Comparison of ENCODE assay signal across 3 cellular contexts in the genomic region with DNA sequence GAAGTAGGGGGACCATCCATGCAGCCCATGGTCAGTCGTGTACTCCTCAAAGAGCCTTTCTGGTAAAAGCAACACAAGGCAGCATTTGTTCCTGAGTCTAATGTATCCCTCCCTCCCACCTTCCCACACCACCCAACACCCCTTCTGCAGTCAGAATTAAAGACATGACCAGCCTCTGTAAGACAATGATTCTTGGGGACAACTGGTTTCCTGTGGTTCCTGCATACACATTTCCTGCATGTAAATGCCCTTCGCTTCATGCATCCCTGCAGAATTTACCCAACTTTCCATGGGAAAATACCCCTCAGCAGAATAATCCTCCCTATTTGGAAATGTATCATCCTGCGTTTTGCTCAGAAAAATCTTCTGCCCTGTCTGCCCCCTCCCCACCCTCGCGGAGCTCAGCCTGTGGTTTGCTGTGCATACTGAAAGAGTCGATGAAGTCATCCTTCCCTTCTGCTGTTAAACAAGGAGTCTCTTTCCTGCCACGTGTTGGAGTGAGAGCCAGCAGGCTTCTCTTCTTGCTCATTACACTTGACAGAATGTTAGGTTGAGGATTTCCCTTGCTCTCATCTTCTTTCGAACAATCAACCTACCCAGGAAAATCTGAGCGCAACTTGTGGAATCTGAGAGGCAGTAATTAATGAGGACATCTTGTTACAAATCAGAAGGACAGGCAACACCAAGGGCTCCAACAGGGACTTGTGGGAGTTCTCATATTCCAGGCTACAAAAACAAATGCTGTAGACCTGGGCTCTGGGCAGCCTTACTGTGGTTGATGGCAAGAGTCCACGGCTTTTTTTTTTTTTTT.
TF ChIP-seq lines count a peak whose summit lies in the region.

No MANE protein-coding gene starts in this region.

TF ChIP-seq in GM12891, 5 proteins besides CTCF, POLR2A, EP300 and RAD21:
- no peak for TF ChIP-seq PAX5 (IDR thresholded peaks at IDR 0.05; ENCODE audit: insufficient read depth, low read length, severe bottlenecking)
- TF ChIP-seq SPI1 (IDR thresholded peaks at IDR 0.05; ENCODE audit: low read depth, low read length), result no peak
- no peak for TF ChIP-seq TAF1 (IDR thresholded peaks at IDR 0.05; ENCODE audit: low read depth, low read length)
- TF ChIP-seq POLR2AphosphoS5 (IDR thresholded peaks at IDR 0.05; ENCODE audit: low read depth, low read length), result no peak
- TF ChIP-seq POU2F2 (IDR thresholded peaks at IDR 0.05; ENCODE audit: low read depth, low read length), result no peak

TF ChIP-seq in HCT116, 20 proteins besides CTCF, POLR2A, EP300 and RAD21:
- TF ChIP-seq CBX3 (IDR thresholded peaks at IDR 0.05; ENCODE audit: low read depth), result no peak
- TF ChIP-seq, protein P1, sequence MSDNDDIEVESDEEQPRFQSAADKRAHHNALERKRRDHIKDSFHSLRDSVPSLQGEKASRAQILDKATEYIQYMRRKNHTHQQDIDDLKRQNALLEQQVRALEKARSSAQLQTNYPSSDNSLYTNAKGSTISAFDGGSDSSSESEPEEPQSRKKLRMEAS (IDR thresholded peaks at IDR 0.05), result 0 out of 2 replicates have a peak, but pooled peaks have one; percentile 17

TF ChIP-seq in GM12878, 131 proteins besides CTCF, POLR2A, EP300 and RAD21 (continues in another document):
- TF ChIP-seq NR2C1 (IDR thresholded peaks at IDR 0.05) (no peak), SRF (IDR thresholded peaks at IDR 0.05; ENCODE audit: low read depth in 2 of 2, low read length in 2 of 2) (peak in 1 of 2 experiments; percentile 62; a peak in 1 of 4 replicates), BHLHE40 (IDR thresholded peaks at IDR 0.05; ENCODE audit: borderline replicate concordance in 1 of 2, low read depth in 2 of 2, low read length in 1 of 2) (no peak), ZNF24 (IDR thresholded peaks at IDR 0.05) (no peak), CHD2 (IDR thresholded peaks at IDR 0.05; ENCODE audit: borderline replicate concordance, low read depth, low read length) (no peak), ZNF274 (IDR thresholded peaks at IDR 0.05; ENCODE audit: insufficient read depth, insufficient read length) (no peak), USF2 (IDR thresholded peaks at IDR 0.05; ENCODE audit: borderline replicate concordance, low read depth, low read length) (peak; percentile 17; the same call in 1 of the 2 replicates), RUNX3 (IDR thresholded peaks at IDR 0.05; ENCODE audit: low read length) (peak; percentile 79), BMI1 (IDR thresholded peaks at IDR 0.05; ENCODE audit: borderline replicate concordance) (no peak), HDAC2 (IDR thresholded peaks at IDR 0.05) (no peak), MTA2 (IDR thresholded peaks at IDR 0.05; ENCODE audit: low read depth) (no peak), MEF2B (IDR thresholded peaks at IDR 0.05; ENCODE audit: partially characterized antibody, poor library complexity, severe bottlenecking) (no peak), IKZF1 (conservative IDR thresholded peaks at IDR 0.05) (0 out of 2 replicates have a peak, but pooled peaks have one; percentile 18), SUZ12 (IDR thresholded peaks at IDR 0.05; ENCODE audit: unreplicated experiment) (no peak), SMAD1 (IDR thresholded peaks at IDR 0.05; ENCODE audit: low read depth, partially characterized antibody) (no peak), HSF1 (IDR thresholded peaks at IDR 0.05; ENCODE audit: low read depth, low read length) (no peak), RAD51 (IDR thresholded peaks at IDR 0.05) (peak; percentile 21; the same call in 1 of the 2 replicates), ZNF384 (IDR thresholded peaks at IDR 0.05; ENCODE audit: borderline replicate concordance, low read depth, low read length) (no peak), CEBPB (IDR thresholded peaks at IDR 0.05; ENCODE audit: borderline replicate concordance in 1 of 2, low read depth in 2 of 2, low read length in 2 of 2) (no peak), SUPT20H (IDR thresholded peaks at IDR 0.05; ENCODE audit: borderline replicate concordance, control insufficient read depth, low read depth, low read length) (no peak), SPI1 (IDR thresholded peaks at IDR 0.05; ENCODE audit: borderline replicate concordance, insufficient read depth, low read depth, low read length) (no peak), HDAC6 (IDR thresholded peaks at IDR 0.05; ENCODE audit: unreplicated experiment) (no peak), SMARCA5 (IDR thresholded peaks at IDR 0.05) (no peak), PKNOX1 (IDR thresholded peaks at IDR 0.05) (no peak), NKRF (conservative IDR thresholded peaks at IDR 0.05) (no peak), ATF7 (IDR thresholded peaks at IDR 0.05; ENCODE audit: low read depth) (peak; percentile 73), ZNF217 (IDR thresholded peaks at IDR 0.05) (no peak), GATAD2B (conservative IDR thresholded peaks at IDR 0.05; ENCODE audit: low read depth) (no peak), SIX5 (IDR thresholded peaks at IDR 0.05; ENCODE audit: low read depth, low read length, severe bottlenecking) (no peak), TCF12 (IDR thresholded peaks at IDR 0.05; ENCODE audit: low read depth, low read length) (no peak)
- TF ChIP-seq, protein P2, sequence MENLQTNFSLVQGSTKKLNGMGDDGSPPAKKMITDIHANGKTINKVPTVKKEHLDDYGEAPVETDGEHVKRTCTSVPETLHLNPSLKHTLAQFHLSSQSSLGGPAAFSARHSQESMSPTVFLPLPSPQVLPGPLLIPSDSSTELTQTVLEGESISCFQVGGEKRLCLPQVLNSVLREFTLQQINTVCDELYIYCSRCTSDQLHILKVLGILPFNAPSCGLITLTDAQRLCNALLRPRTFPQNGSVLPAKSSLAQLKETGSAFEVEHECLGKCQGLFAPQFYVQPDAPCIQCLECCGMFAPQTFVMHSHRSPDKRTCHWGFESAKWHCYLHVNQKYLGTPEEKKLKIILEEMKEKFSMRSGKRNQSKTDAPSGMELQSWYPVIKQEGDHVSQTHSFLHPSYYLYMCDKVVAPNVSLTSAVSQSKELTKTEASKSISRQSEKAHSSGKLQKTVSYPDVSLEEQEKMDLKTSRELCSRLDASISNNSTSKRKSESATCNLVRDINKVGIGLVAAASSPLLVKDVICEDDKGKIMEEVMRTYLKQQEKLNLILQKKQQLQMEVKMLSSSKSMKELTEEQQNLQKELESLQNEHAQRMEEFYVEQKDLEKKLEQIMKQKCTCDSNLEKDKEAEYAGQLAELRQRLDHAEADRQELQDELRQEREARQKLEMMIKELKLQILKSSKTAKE (IDR thresholded peaks at IDR 0.05; ENCODE audit: low read depth, poor library complexity, severe bottlenecking), result no peak
- TF ChIP-seq, protein P1 (IDR thresholded peaks at IDR 0.05; ENCODE audit: low read depth, low read length), result peak; percentile 42; the same call in 1 of the 2 replicates
- TF ChIP-seq, protein P3, sequence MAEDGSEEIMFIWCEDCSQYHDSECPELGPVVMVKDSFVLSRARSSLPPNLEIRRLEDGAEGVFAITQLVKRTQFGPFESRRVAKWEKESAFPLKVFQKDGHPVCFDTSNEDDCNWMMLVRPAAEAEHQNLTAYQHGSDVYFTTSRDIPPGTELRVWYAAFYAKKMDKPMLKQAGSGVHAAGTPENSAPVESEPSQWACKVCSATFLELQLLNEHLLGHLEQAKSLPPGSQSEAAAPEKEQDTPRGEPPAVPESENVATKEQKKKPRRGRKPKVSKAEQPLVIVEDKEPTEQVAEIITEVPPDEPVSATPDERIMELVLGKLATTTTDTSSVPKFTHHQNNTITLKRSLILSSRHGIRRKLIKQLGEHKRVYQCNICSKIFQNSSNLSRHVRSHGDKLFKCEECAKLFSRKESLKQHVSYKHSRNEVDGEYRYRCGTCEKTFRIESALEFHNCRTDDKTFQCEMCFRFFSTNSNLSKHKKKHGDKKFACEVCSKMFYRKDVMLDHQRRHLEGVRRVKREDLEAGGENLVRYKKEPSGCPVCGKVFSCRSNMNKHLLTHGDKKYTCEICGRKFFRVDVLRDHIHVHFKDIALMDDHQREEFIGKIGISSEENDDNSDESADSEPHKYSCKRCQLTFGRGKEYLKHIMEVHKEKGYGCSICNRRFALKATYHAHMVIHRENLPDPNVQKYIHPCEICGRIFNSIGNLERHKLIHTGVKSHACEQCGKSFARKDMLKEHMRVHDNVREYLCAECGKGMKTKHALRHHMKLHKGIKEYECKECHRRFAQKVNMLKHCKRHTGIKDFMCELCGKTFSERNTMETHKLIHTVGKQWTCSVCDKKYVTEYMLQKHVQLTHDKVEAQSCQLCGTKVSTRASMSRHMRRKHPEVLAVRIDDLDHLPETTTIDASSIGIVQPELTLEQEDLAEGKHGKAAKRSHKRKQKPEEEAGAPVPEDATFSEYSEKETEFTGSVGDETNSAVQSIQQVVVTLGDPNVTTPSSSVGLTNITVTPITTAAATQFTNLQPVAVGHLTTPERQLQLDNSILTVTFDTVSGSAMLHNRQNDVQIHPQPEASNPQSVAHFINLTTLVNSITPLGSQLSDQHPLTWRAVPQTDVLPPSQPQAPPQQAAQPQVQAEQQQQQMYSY (CRISPR knock-in tag; IDR thresholded peaks at IDR 0.05), result no peak
- TF ChIP-seq, protein P4, sequence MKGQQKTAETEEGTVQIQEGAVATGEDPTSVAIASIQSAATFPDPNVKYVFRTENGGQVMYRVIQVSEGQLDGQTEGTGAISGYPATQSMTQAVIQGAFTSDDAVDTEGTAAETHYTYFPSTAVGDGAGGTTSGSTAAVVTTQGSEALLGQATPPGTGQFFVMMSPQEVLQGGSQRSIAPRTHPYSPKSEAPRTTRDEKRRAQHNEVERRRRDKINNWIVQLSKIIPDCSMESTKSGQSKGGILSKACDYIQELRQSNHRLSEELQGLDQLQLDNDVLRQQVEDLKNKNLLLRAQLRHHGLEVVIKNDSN (IDR thresholded peaks at IDR 0.05; ENCODE audit: borderline replicate concordance, extremely low read length, insufficient read depth, low read depth, low read length), result peak; percentile 10
- TF ChIP-seq, protein P5, sequence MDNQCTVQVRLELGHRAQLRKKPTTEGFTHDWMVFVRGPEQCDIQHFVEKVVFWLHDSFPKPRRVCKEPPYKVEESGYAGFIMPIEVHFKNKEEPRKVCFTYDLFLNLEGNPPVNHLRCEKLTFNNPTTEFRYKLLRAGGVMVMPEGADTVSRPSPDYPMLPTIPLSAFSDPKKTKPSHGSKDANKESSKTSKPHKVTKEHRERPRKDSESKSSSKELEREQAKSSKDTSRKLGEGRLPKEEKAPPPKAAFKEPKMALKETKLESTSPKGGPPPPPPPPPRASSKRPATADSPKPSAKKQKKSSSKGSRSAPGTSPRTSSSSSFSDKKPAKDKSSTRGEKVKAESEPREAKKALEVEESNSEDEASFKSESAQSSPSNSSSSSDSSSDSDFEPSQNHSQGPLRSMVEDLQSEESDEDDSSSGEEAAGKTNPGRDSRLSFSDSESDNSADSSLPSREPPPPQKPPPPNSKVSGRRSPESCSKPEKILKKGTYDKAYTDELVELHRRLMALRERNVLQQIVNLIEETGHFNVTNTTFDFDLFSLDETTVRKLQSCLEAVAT (IDR thresholded peaks at IDR 0.05), result no peak
- TF ChIP-seq, protein P6, sequence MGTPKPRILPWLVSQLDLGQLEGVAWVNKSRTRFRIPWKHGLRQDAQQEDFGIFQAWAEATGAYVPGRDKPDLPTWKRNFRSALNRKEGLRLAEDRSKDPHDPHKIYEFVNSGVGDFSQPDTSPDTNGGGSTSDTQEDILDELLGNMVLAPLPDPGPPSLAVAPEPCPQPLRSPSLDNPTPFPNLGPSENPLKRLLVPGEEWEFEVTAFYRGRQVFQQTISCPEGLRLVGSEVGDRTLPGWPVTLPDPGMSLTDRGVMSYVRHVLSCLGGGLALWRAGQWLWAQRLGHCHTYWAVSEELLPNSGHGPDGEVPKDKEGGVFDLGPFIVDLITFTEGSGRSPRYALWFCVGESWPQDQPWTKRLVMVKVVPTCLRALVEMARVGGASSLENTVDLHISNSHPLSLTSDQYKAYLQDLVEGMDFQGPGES (IDR thresholded peaks at IDR 0.05), result no peak
